1 cellular context compared by ENCODE assay signal in the genomic region with DNA sequence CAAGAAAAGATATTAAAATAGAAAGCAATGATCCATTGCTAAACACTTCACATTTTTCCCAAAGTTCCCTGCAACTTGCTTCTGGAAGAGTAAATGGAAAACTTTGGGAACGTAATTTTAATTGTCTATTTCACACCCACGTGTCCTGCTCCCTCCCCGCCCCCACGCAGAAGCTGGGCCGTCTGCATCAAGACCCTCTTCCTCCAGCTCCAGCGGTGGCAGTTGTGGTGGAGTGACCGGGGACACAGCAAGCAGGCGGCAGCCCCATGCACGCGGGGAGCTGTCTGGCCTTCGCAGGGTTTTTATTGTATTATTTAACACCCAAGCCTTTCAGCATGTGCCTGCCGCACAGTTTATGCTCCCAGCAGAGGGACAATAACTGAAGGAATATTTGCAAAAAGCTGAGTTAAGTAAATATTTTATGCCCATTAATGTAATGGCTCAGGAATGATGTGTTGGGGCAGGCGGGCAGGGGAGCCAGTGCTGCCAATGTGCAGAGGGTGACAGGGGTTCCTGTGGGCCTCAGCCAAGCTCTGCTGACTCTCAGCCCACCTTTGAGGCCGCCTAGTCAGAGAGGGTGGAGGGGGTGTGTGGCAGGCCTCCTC.
A peak's percentile ranks its signal among the peaks of the same experiment; 100 is the strongest.
TF ChIP-seq lines count a peak whose summit lies in the region.

No MANE protein-coding gene starts in this region.

TF ChIP-seq in HEK293, 187 proteins besides CTCF, POLR2A, EP300 and RAD21 (continued from another document):
- TF ChIP-seq, protein P1, sequence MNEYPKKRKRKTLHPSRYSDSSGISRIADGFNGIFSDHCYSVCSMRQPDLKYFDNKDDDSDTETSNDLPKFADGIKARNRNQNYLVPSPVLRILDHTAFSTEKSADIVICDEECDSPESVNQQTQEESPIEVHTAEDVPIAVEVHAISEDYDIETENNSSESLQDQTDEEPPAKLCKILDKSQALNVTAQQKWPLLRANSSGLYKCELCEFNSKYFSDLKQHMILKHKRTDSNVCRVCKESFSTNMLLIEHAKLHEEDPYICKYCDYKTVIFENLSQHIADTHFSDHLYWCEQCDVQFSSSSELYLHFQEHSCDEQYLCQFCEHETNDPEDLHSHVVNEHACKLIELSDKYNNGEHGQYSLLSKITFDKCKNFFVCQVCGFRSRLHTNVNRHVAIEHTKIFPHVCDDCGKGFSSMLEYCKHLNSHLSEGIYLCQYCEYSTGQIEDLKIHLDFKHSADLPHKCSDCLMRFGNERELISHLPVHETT (tag by site-specific recombination; IDR thresholded peaks at IDR 0.05) = no peak
- TF ChIP-seq IKZF3 (tag by site-specific recombination; IDR thresholded peaks at IDR 0.05) = peak; percentile 35; the same call in 1 of the 2 replicates
- no peak for TF ChIP-seq ZEB2 (tag by site-specific recombination; IDR thresholded peaks at IDR 0.05)
